9 cellular contexts compared by ENCODE assay signal in the genomic region with DNA sequence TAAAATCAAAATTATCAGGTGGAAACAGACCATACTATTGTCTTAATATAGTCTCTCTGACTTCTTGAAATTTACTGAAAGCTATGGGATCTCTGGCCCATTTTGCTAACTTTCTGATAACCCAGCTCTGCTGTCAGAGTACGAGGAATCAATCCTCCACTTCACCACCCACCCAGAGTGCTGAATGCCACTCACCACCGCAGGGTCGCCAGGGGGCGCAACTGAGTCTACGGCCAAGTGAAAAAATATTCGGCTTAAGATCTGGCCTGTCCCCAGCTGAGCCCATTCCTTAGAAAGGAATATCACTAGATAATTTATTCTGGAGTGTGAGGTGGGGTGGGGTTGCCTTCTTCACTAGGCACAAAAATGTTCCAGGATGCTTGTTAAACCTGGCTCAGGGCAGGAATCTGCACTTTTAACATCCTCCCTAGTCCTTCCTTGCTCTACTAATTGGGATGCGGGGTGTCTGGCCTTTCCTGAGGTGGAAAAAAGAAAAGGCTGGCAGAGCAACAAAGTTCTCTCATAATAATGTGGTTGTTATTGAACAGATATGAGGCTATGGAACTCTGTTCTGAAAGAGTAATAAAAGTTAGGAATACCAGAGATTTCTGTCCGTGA.
DNase-seq lines count a peak whose midpoint lies in the region; ATAC-seq and TF ChIP-seq lines count a peak whose summit lies in the region.
"Had no signal": no experiment of that assay in that cellular context is flagged by ENCODE, and none has a peak within 500 bp of the region (broad histone marks: within the 10 kb centered on the region; RNA-seq: fewer than 3 reads in every experiment).

No MANE protein-coding gene starts in this region.

- DNase-seq in NCI-H524 (lab: John Stamatoyannopoulos, UW) (peak; percentile 5 to 17), NCI-H524 treated with DMSO at 0.1 percent for 48 hours (lab: John Stamatoyannopoulos, UW) (no peak), GM23248 (peak; percentile 31), NAMALWA (ENCODE audit: low spot score) (peak; percentile 63), choroid plexus epithelial cell (ENCODE audit: low read depth) (peak; percentile 55), myocyte (ENCODE audit: low read depth) (peak; percentile 44), T-helper 17 cell (no peak)
- DNase-seq in stimulated activated naive CD4-positive, alpha-beta T cell (lab: John Stamatoyannopoulos, UW), result no peak

- in situ Hi-C loops in GM23248 (cut with MboI), result no loop called here

- no peak overlapping the region for H3K27ac Mint-ChIP-seq in T-helper 17 cell
- H3K27ac Mint-ChIP-seq: activated naive CD4-positive, alpha-beta T cell treated with anti-CD3 and anti-CD28 coated beads, Interleukin-2, amount 50 U/mL, for 24 hours had no signal

- no peaks in the 10 kb centered on the region for H3K36me3 ChIP-seq in GM23248 (ENCODE audit: low read depth)

- no peaks in the 10 kb centered on the region for H3K4me1 ChIP-seq in GM23248 (ENCODE audit: insufficient read depth)

- no peaks in the 10 kb centered on the region for H4K20me1 ChIP-seq in GM23248 (ENCODE audit: insufficient read depth)

- 55 to 56% methylated on average over 8 of the region's 8 CpGs for WGBS in GM23248 (ENCODE audit: low coverage in 1 of 2, low lambda C conversion rate in 2 of 2, missing lambda C conversion rate in 2 of 2), 2 experiments

- H3F3A ChIP-seq in GM23248 (ENCODE audit: insufficient read depth), result no peaks in the 10 kb centered on the region

- H3K4me3 Mint-ChIP-seq in T-helper 17 cell, result no peak overlapping the region
- H3K4me3 Mint-ChIP-seq: activated naive CD4-positive, alpha-beta T cell treated with anti-CD3 and anti-CD28 coated beads, Interleukin-2, amount 50 U/mL, for 24 hours had no signal

- no peak overlapping the region for H3K27ac ChIP-seq in GM23248

- H3K4me1 Mint-ChIP-seq in T-helper 17 cell, result no peaks in the 10 kb centered on the region
- H3K4me1 Mint-ChIP-seq: activated naive CD4-positive, alpha-beta T cell treated with anti-CD3 and anti-CD28 coated beads, Interleukin-2, amount 50 U/mL, for 24 hours had no signal

- TF ChIP-seq CTCF in choroid plexus epithelial cell (conservative IDR thresholded peaks at IDR 0.05; ENCODE audit: low read depth, low read length), result peak; percentile 92

- H3K4me3 ChIP-seq in GM23248 (no peak overlapping the region), choroid plexus epithelial cell (ENCODE audit: low read depth, low read length) (no peak overlapping the region)

- no peaks in the 10 kb centered on the region for H3K27me3 ChIP-seq in GM23248 (replicated peaks; ENCODE audit: insufficient read depth)

- H3K4me2 ChIP-seq in GM23248 (ENCODE audit: unreplicated experiment), result no peak overlapping the region

- H2AFZ ChIP-seq in GM23248, result no peak overlapping the region

- no peaks in the 10 kb centered on the region for H3K79me2 ChIP-seq in GM23248 (ENCODE audit: insufficient read depth)

- H3K9ac ChIP-seq in GM23248, result no peak overlapping the region

- H3K9me3 ChIP-seq in GM23248 (ENCODE audit: low read depth) (no peaks in the 10 kb centered on the region), T-helper 17 cell (ENCODE audit: control insufficient read depth, low read length, poor library complexity, severe bottlenecking) (no peaks in the 10 kb centered on the region)

- H3K9me2 ChIP-seq in GM23248 (ENCODE audit: insufficient read depth), result 0 out of 2 replicates have a peak, but pooled peaks cover 6% of the 10 kb centered on the region

- no peaks in the 10 kb centered on the region for H3K36me3 Mint-ChIP-seq in T-helper 17 cell (ENCODE audit: low read depth)
- H3K36me3 Mint-ChIP-seq: activated naive CD4-positive, alpha-beta T cell treated with anti-CD3 and anti-CD28 coated beads, Interleukin-2, amount 50 U/mL, for 24 hours had no signal

- no peaks in the 10 kb centered on the region for H3K27me3 Mint-ChIP-seq in T-helper 17 cell

- ATAC-seq in T-helper 17 cell, result no peak

Comparison
In these comparisons a context has a peak if more than half of its experiments do, and no peak if none do; other contexts are left out.
1. DNase-seq: peak in NCI-H524 (2 of 2), GM23248 (single experiment), NAMALWA (single experiment), choroid plexus epithelial cell (single experiment) and myocyte (single experiment); none in NCI-H524 treated with DMSO at 0.1 percent for 48 hours (single experiment), T-helper 17 cell (0 of 3) and stimulated activated naive CD4-positive, alpha-beta T cell (0 of 6).